Comparison of ENCODE assay signal across 25 cellular contexts in the genomic region with DNA sequence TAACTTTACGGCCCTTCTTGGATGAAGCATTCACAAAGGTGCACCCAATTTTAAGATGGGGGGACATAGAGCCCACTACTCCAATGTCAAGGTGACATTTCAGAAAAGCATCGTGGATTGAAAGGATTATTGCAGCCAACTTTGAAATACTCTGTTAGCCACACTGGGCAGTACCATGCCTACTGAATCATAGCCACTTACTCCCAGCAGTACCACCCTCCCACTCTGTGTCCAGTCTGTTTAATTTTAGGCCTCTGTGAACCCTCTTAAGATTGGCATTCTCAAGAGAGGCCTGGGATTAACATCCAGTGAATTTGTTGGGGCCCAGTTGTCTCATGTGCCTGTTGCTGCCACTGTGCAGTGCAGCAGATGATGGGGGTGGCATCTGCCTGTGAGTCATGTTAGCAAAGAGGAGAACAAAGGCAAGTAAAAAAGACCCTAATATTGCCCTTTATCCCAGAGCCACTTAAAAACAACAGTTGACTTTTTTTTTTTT.
"Had no signal": no experiment of that assay in that cellular context is flagged by ENCODE, and none has a peak within 500 bp of the region (broad histone marks: within the 10 kb centered on the region; RNA-seq: fewer than 3 reads in every experiment).

No MANE protein-coding gene starts in this region.

- H3K27me3 ChIP-seq: dorsolateral prefrontal cortex, esophagus muscularis mucosa, foreskin keratinocyte, gastroesophageal sphincter, heart left ventricle, hepatocyte had no signal

- H3K36me3 Mint-ChIP-seq: immature natural killer cell, naive B cell had no signal

- H3K27ac ChIP-seq: coronary artery, dorsolateral prefrontal cortex, esophagus muscularis mucosa, foreskin keratinocyte, gastroesophageal sphincter, heart left ventricle, hepatocyte, left ventricle myocardium inferior, lower lobe of right lung had no signal

- H3K4me3 ChIP-seq: coronary artery, dorsolateral prefrontal cortex, esophagus muscularis mucosa, gastroesophageal sphincter, heart left ventricle, hepatocyte, left ventricle myocardium inferior, lower lobe of right lung, mucosa of descending colon had no signal

- H3K27ac Mint-ChIP-seq: immature natural killer cell, mesothelial cell of epicardium, naive B cell had no signal

- H3K79me2 ChIP-seq: hepatocyte had no signal

- FAIRE-seq: colon, endothelial cell of umbilical vein, frontal cortex, kidney had no signal

- H3K9me3 Mint-ChIP-seq: immature natural killer cell had no signal

- H3K4me1 ChIP-seq: esophagus muscularis mucosa, foreskin keratinocyte, gastroesophageal sphincter, left ventricle myocardium inferior, lower lobe of right lung had no signal

- H3K4me1 Mint-ChIP-seq: immature natural killer cell, mesothelial cell of epicardium had no signal

- H2AFZ ChIP-seq: hepatocyte had no signal

- H3K27me3 Mint-ChIP-seq: naive B cell had no signal

- H3K9me3 ChIP-seq: esophagus muscularis mucosa, gastroesophageal sphincter, heart left ventricle, left ventricle myocardium inferior, lower lobe of right lung, mucosa of descending colon had no signal

- DNase-seq: dermis blood vessel endothelial cell; dorsolateral prefrontal cortex; effector CD4-positive, alpha-beta T cell; effector memory CD4-positive, alpha-beta T cell; foreskin keratinocyte; heart left ventricle; hypothalamus; immature natural killer cell; islet precursor cell; kidney; kidney glomerular epithelial cell; left colon; left ventricle myocardium inferior; lower lobe of right lung; mesenchymal stem cell; mucosa of descending colon; naive B cell had no signal

- H3K4me3 Mint-ChIP-seq: immature natural killer cell, mesothelial cell of epicardium, naive B cell had no signal

- H3K4me2 ChIP-seq: hepatocyte had no signal

- H3K36me3 ChIP-seq: esophagus muscularis mucosa, gastroesophageal sphincter, heart left ventricle, left ventricle myocardium inferior, lower lobe of right lung had no signal
